ENCODE assay signal across 12 cellular contexts in the genomic region with DNA sequence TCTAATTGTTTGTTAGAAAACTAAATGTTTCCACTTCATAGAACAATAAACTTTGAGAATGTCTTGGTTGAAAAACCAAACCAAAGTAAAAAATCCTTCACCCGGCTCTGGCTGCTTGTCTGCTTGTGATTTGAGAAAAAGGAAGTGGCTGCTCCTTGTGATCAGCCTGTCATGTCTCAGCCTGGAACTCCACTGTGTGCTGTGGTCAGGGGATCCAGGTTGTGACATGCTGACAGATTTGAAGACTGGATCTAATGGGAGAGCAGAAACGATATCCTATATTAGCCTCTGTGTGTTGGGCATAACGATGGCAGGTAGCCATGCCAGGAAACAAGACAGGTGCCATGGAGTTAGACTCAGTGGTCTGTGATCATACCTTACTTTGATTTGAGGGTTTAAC. TPM values are rescaled to one million over a fixed set of nuclear protein-coding genes. Genes with fewer than 3 reads are reported as not detected.
DNase-seq lines count a peak whose midpoint lies in the region; ATAC-seq and TF ChIP-seq lines count a peak whose summit lies in the region.
"Had no signal": no experiment of that assay in that cellular context is flagged by ENCODE, and none has a peak within 500 bp of the region (broad histone marks: within the 10 kb centered on the region; RNA-seq: fewer than 3 reads in every experiment).

No MANE protein-coding gene starts in this region.

- H3K27ac ChIP-seq in Panc1 (ENCODE audit: low read length): peak overlapping the region; percentile 94
- H3K27ac ChIP-seq: A549, GM23248 had no signal

- no peak overlapping the region for H3K4me3 ChIP-seq in Panc1 (ENCODE audit: low read depth in 2 of 2, low read length in 2 of 2)
- H3K4me3 ChIP-seq: A549, GM23248, heart right ventricle had no signal

- intact Hi-C loops in Panc1 (cut with micrococcal nuclease; ENCODE audit: unreplicated experiment): loop anchor here (10.0 kb wide), 1 partner anchor 109 kb away; no protein-coding TSS in a partner anchor

- POLR2A ChIA-PET in Panc1 (lab: Charles Lee): no interaction called here

- peak; percentile 61 for DNase-seq in SIG-M5 treated with dmso at 0.1 percent for 504 hours (lab: John Stamatoyannopoulos, UW; ENCODE audit: unreplicated experiment)
- no peak for DNase-seq in SIG-M5 (lab: John Stamatoyannopoulos, UW)
- no peak for DNase-seq in Panc1 (ENCODE audit: low read depth, low spot score)
- peak; percentile 7 for DNase-seq in fibroblast of peridontal ligament (ENCODE audit: extremely low read depth)
- no peak for DNase-seq in stimulated activated naive CD8-positive, alpha-beta T cell treated with anti-CD3 and anti-CD28 coated beads, Interleukin-15, amount 100 ng/mL, for 72 hours
- no peak for DNase-seq in NK-92 (lab: John Stamatoyannopoulos, UW; ENCODE audit: unreplicated experiment)
- DNase-seq: effector memory CD4-positive, alpha-beta T cell; GM23248; heart right ventricle had no signal

- peaks cover 80% of the 10 kb centered on the region for H3K4me1 Mint-ChIP-seq in stimulated activated naive CD8-positive, alpha-beta T cell treated with anti-CD3 and anti-CD28 coated beads, Interleukin-15, amount 100 ng/mL, for 72 hours

- in situ Hi-C loops in Panc1 (cut with HindIII; ENCODE audit: low pct_unique_long_range_greater_than_20kb, low sequenced_read_pairs): no loop called here

- no peak for TF ChIP-seq CTCF in Panc1 (IDR thresholded peaks at IDR 0.05)

- BruUV-seq in Panc1 (replicated peaks; lab: Mats Ljungman, UMichigan): no TSS peak

- no peaks in the 10 kb centered on the region for H3K27me3 ChIP-seq in Panc1 (ENCODE audit: control insufficient read depth, insufficient read depth, low read length)
- H3K27me3 ChIP-seq: heart right ventricle had no signal

- peaks cover 90% of the 10 kb centered on the region for H3K4me1 ChIP-seq in Panc1 (ENCODE audit: control insufficient read depth, insufficient read depth, low read length)

- CTCF ChIA-PET in Panc1 (lab: Charles Lee): no interaction called here

- H3K9me3 Mint-ChIP-seq in stimulated activated naive CD8-positive, alpha-beta T cell treated with anti-CD3 and anti-CD28 coated beads, Interleukin-15, amount 100 ng/mL, for 72 hours: no peaks in the 10 kb centered on the region

- no peak for ATAC-seq in Panc1
- ATAC-seq in stimulated activated naive CD8-positive, alpha-beta T cell treated with anti-CD3 and anti-CD28 coated beads, Interleukin-15, amount 100 ng/mL, for 72 hours: no peak
- no peak for ATAC-seq in GM19351 (IDR thresholded peaks at IDR 0.05; ENCODE audit: unreplicated experiment)
- no peak for ATAC-seq in GM21619 (IDR thresholded peaks at IDR 0.05; ENCODE audit: unreplicated experiment)
- ATAC-seq: A549, heart right ventricle had no signal

- H3K27ac Mint-ChIP-seq in stimulated activated naive CD8-positive, alpha-beta T cell treated with anti-CD3 and anti-CD28 coated beads, Interleukin-15, amount 100 ng/mL, for 72 hours: peak overlapping the region; percentile 30 to 71

- H3K36me3 ChIP-seq in Panc1 (ENCODE audit: control insufficient read depth, insufficient read depth, low read length): no peaks in the 10 kb centered on the region
- H3K36me3 ChIP-seq: heart right ventricle had no signal

- H3K27me3 Mint-ChIP-seq in stimulated activated naive CD8-positive, alpha-beta T cell treated with anti-CD3 and anti-CD28 coated beads, Interleukin-15, amount 100 ng/mL, for 72 hours: no peaks in the 10 kb centered on the region

- H3K4me3 Mint-ChIP-seq in stimulated activated naive CD8-positive, alpha-beta T cell treated with anti-CD3 and anti-CD28 coated beads, Interleukin-15, amount 100 ng/mL, for 72 hours: no peak overlapping the region

- H3K9me3 ChIP-seq in Panc1 (ENCODE audit: control insufficient read depth, insufficient read depth, low read depth, low read length): no peaks in the 10 kb centered on the region
- H3K9me3 ChIP-seq: A549, heart right ventricle had no signal

RNA-seq across cellular contexts. Expression of gene PEX14, which starts 40.9 kb away (rescaled TPM):
- total RNA-seq in Panc1 (2021; ENCODE audit: unreplicated experiment): 36.0 TPM
- 47.5 TPM for polyA plus RNA-seq in Panc1 (2012; ENCODE audit: insufficient read length)

RNA-seq across cellular contexts. Expression of gene DFFA, which starts 43.3 kb away (rescaled TPM):
- 68.1 TPM for total RNA-seq in Panc1 (2021; ENCODE audit: unreplicated experiment)
- polyA plus RNA-seq in Panc1 (2012; ENCODE audit: insufficient read length): 53.3 TPM

Comparison
In these comparisons a context has a peak if more than half of its experiments do, and no peak if none do; other contexts are left out.
1. DNase-seq: peak in SIG-M5 treated with dmso at 0.1 percent for 504 hours (single experiment) and fibroblast of peridontal ligament (single experiment); none in SIG-M5 (single experiment), Panc1 (single experiment), stimulated activated naive CD8-positive, alpha-beta T cell treated with anti-CD3 and anti-CD28 coated beads, Interleukin-15, amount 100 ng/mL, for 72 hours (0 of 2) and NK-92 (single experiment).